Comparison of ENCODE assay signal across 10 cellular contexts in the genomic region with DNA sequence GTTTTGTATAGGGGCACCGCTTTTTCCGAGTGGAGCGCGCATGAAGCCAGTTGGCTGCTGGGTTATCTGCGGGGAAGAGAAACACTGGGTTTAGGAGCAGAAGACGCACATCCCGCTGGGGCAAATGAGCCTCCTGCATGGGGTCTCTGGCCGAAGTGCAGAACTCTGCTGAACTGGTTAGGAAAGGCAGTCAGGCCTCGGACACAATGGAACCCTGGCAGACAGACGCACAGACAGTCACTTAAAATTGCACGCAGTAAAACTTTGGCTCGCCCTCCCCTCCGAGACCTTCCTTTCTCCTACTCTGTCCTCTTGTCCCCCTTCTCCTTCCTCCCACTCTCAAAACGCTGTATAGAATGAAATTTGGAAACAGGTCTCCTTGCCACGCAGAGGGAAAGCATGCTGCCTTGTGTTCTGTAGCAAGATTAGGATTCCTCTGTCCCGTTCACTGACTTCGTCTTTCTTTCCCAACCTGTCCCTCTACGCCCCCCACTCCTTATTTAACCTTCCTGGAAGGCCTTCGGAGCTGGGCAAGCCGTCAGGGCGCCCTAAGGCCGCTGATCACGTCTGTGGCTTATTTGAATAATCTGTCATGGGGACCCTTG.
DNase-seq lines count a peak whose midpoint lies in the region; ATAC-seq and TF ChIP-seq lines count a peak whose summit lies in the region.
"Had no signal": no experiment of that assay in that cellular context is flagged by ENCODE, and none has a peak within 500 bp of the region (broad histone marks: within the 10 kb centered on the region; RNA-seq: fewer than 3 reads in every experiment).

No MANE protein-coding gene starts in this region.

- H3K36me3 Mint-ChIP-seq in T-helper 1 cell treated with Interleukin-12 subunit alpha and Interleukin-12 subunit beta and Interleukin-4 antibody, amounts not matched to agents 30 μg/mL and 1 μg/mL, for 36 hours (ENCODE audit: low read depth): peaks cover 2% of the 10 kb centered on the region
- H3K36me3 Mint-ChIP-seq in memory B cell: no peaks in the 10 kb centered on the region
- H3K36me3 Mint-ChIP-seq: T-cell had no signal

- no peak for ATAC-seq in memory B cell (ENCODE audit: low read depth)
- no peak for ATAC-seq in HG03039 (IDR thresholded peaks at IDR 0.05; ENCODE audit: unreplicated experiment)
- no peak for ATAC-seq in GM19328 (IDR thresholded peaks at IDR 0.05; ENCODE audit: unreplicated experiment)
- ATAC-seq: T-cell had no signal

- H3K27me3 ChIP-seq in subcutaneous abdominal adipose tissue (ENCODE audit: control insufficient read depth in 5 of 5, insufficient read depth in 4 of 5, low read length in 5 of 5): peaks cover 0 to 11% (median 0%) of the 10 kb centered on the region in 5 donors

- H3K27ac Mint-ChIP-seq in T-helper 1 cell treated with Interleukin-12 subunit alpha and Interleukin-12 subunit beta and Interleukin-4 antibody, amounts not matched to agents 30 μg/mL and 1 μg/mL, for 36 hours: peak overlapping the region; percentile 54
- peak overlapping the region; percentile 4 for H3K27ac Mint-ChIP-seq in memory B cell

- H3K4me1 Mint-ChIP-seq in T-helper 1 cell treated with Interleukin-12 subunit alpha and Interleukin-12 subunit beta and Interleukin-4 antibody, amounts not matched to agents 30 μg/mL and 1 μg/mL, for 36 hours (ENCODE audit: low read depth): peaks cover 6% of the 10 kb centered on the region
- H3K4me1 Mint-ChIP-seq in memory B cell: peaks cover 15% of the 10 kb centered on the region

- peak overlapping the region; percentile 6 to 89 (median 73) for H3K9ac ChIP-seq in subcutaneous abdominal adipose tissue (ENCODE audit: low read length in 5 of 5)

- H3K27me3 Mint-ChIP-seq in T-helper 1 cell treated with Interleukin-12 subunit alpha and Interleukin-12 subunit beta and Interleukin-4 antibody, amounts not matched to agents 30 μg/mL and 1 μg/mL, for 36 hours (ENCODE audit: low read depth): peaks cover 90% of the 10 kb centered on the region
- peaks cover 25% of the 10 kb centered on the region for H3K27me3 Mint-ChIP-seq in memory B cell

- H3K36me3 ChIP-seq in subcutaneous abdominal adipose tissue (ENCODE audit: control insufficient read depth in 5 of 5, insufficient read depth in 5 of 5, low read length in 5 of 5): no peaks in the 10 kb centered on the region

- H3K9me3 ChIP-seq in subcutaneous abdominal adipose tissue (ENCODE audit: control insufficient read depth in 5 of 5, low read length in 5 of 5): no peaks in the 10 kb centered on the region

- peaks cover 0 to 88% (median 85%) of the 10 kb centered on the region in 5 donors for H3K4me1 ChIP-seq in subcutaneous abdominal adipose tissue (ENCODE audit: control insufficient read depth in 5 of 5, insufficient read depth in 5 of 5, low read length in 5 of 5)

- no peaks in the 10 kb centered on the region for H3K9me3 Mint-ChIP-seq in T-helper 1 cell treated with Interleukin-12 subunit alpha and Interleukin-12 subunit beta and Interleukin-4 antibody, amounts not matched to agents 30 μg/mL and 1 μg/mL, for 36 hours
- H3K9me3 Mint-ChIP-seq in memory B cell: peaks cover 2% of the 10 kb centered on the region
- H3K9me3 Mint-ChIP-seq: T-cell had no signal

- no peak for DNase-seq in T-helper 1 cell
- peak in 1 of 2 donors; percentile 32 for DNase-seq in memory B cell (ENCODE audit: low spot score in 2 of 2)
- no peak for DNase-seq in epidermal melanocyte (ENCODE audit: insufficient read length, low spot score)
- DNase-seq: T-cell had no signal

- TF ChIP-seq CTCF in VCaP (conservative IDR thresholded peaks at IDR 0.05): no peak

- H3K27ac ChIP-seq in VCaP (peak overlapping the region; percentile 99), subcutaneous abdominal adipose tissue (ENCODE audit: low read depth, low read length) (peak overlapping the region; percentile 98)
- H3K27ac ChIP-seq: 22Rv1 had no signal

- no peak overlapping the region for H3K4me3 Mint-ChIP-seq in T-helper 1 cell treated with Interleukin-12 subunit alpha and Interleukin-12 subunit beta and Interleukin-4 antibody, amounts not matched to agents 30 μg/mL and 1 μg/mL, for 36 hours
- H3K4me3 Mint-ChIP-seq in memory B cell: no peak overlapping the region

- H3K4me3 ChIP-seq in subcutaneous abdominal adipose tissue (ENCODE audit: low read depth in 1 of 5, low read length in 5 of 5): peak overlapping the region; percentile 80 to 84 (median 81)
